11 cellular contexts compared by ENCODE assay signal in the genomic region with DNA sequence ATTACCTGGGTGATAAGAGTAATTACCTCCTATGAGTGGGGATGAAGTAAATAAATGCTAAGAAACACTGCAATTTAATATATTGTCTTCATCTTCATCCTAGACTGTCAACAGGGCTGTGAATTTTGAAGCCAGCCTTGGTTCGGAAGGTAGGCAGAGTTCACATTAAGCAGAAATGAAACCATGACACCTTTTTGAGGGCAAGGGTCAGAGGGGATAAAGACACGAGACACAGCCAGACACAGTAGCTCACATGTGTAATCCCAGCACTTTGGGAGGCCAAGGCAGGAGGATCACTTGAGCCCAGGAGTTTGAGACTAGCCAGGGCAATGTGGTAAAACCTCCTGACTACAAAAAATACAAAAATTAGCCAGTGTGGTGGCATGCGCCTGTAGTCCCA.
"Had no signal": no experiment of that assay in that cellular context is flagged by ENCODE, and none has a peak within 500 bp of the region (broad histone marks: within the 10 kb centered on the region; RNA-seq: fewer than 3 reads in every experiment).

No MANE protein-coding gene starts in this region.

- H3K4me2 ChIP-seq: GM23338 had no signal

- H3K9me3 ChIP-seq: HAP-1 had no signal

- FAIRE-seq: H1, H54 had no signal

- H3K4me1 ChIP-seq: HAP-1 had no signal

- H3K36me3 ChIP-seq: HAP-1 had no signal

- H3K9ac ChIP-seq: GM23248 had no signal

- H3K27ac Mint-ChIP-seq: GM23338, H9, HFFc6 had no signal

- H2AFZ ChIP-seq: GM23248, GM23338 had no signal

- H3K9me3 Mint-ChIP-seq: GM23338, H9, HFFc6 had no signal

- H3K4me3 Mint-ChIP-seq: GM23338, H9, HFFc6 had no signal

- H3K27ac ChIP-seq: GM23248 had no signal

- ATAC-seq: GM23338, HCT116 had no signal

- DNase-seq: GM23248, GOT3, H7, H9, HCEC 1CT, HFFc6 had no signal

- H3K4me3 ChIP-seq: GM23248, GM23338, HAP-1 had no signal
